1 cellular context compared by ENCODE assay signal in genomic region chr7:2886391-2886790, GRCh38.
TF ChIP-seq lines count a peak whose summit lies in the region.

No MANE protein-coding gene starts in this region.

TF ChIP-seq in H1, 55 proteins besides CTCF, POLR2A, EP300 and RAD21:
- no peak for TF ChIP-seq MAX (IDR thresholded peaks at IDR 0.05)
- no peak for TF ChIP-seq TEAD4 (IDR thresholded peaks at IDR 0.05; ENCODE audit: low read depth, low read length)
- TF ChIP-seq TAF1 (IDR thresholded peaks at IDR 0.05; ENCODE audit: low read depth, low read length), result no peak
- TF ChIP-seq CEBPB (IDR thresholded peaks at IDR 0.05; ENCODE audit: low read depth, low read length), result no peak
